In genomic region chr7:45400680-45401079, GRCh38 we compare ENCODE assay signal across 28 cellular contexts.
A peak's percentile ranks its signal among the peaks of the same experiment; 100 is the strongest.
DNase-seq lines count a peak whose midpoint lies in the region; ATAC-seq, FAIRE-seq and TF ChIP-seq lines count a peak whose summit lies in the region.
"Had no signal": no experiment of that assay in that cellular context is flagged by ENCODE, and none has a peak within 500 bp of the region (broad histone marks: within the 10 kb centered on the region; RNA-seq: fewer than 3 reads in every experiment).

No MANE protein-coding gene starts in this region.

- TF ChIP-seq CTCF in Panc1 (IDR thresholded peaks at IDR 0.05) = no peak
- TF ChIP-seq CTCF in right atrium auricular region (IDR thresholded peaks at IDR 0.05) = no peak

- H3K36me3 ChIP-seq in Panc1 (ENCODE audit: control insufficient read depth, insufficient read depth, low read length) (no peaks in the 10 kb centered on the region), right atrium auricular region (no peaks in the 10 kb centered on the region)
- H3K36me3 ChIP-seq: adrenal gland, heart left ventricle, neutrophil, tibial artery had no signal

- POLR2A ChIA-PET in Panc1 (lab: Charles Lee) = interaction anchor here (0.6 kb wide), 1 partner anchor 1649 kb away, joined by 7 read pairs; no protein-coding TSS in a partner anchor

- ATAC-seq in Panc1 = peak; percentile 30; the same call in 1 of the 2 replicates
- ATAC-seq: activated CD8-positive, alpha-beta T cell treated with anti-CD3 and anti-CD28 coated beads, Interleukin-2, amount 10 ng/mL, durations not matched to agents 7 days and 5 days; activated T-helper 17 cell treated with anti-CD3 and anti-CD28 coated beads, Interleukin-2, amount 50 U/mL, for 72 hours; body of pancreas; heart left ventricle had no signal

- H3K27ac ChIP-seq in Panc1 (ENCODE audit: low read length) (no peak overlapping the region), right atrium auricular region (no peak overlapping the region)
- H3K27ac ChIP-seq: 22Rv1, adrenal gland, body of pancreas, heart left ventricle, HL-60, neutrophil, tibial artery had no signal

- H3K4me3 ChIP-seq in Panc1 (ENCODE audit: low read depth in 2 of 2, low read length in 2 of 2) (no peak overlapping the region), right atrium auricular region (no peak overlapping the region)
- H3K4me3 ChIP-seq: adrenal gland, body of pancreas, heart left ventricle, tibial artery had no signal

- H3K4me1 ChIP-seq in Panc1 (ENCODE audit: control insufficient read depth, insufficient read depth, low read length) (no peaks in the 10 kb centered on the region), right atrium auricular region (no peaks in the 10 kb centered on the region)
- H3K4me1 ChIP-seq: adrenal gland, body of pancreas, heart left ventricle, tibial artery had no signal

- H3K27me3 ChIP-seq in Panc1 (ENCODE audit: control insufficient read depth, insufficient read depth, low read length) (no peaks in the 10 kb centered on the region), right atrium auricular region (no peaks in the 10 kb centered on the region)
- H3K27me3 ChIP-seq: adrenal gland, body of pancreas, neutrophil, tibial artery had no signal

- FAIRE-seq in urothelium cell line (lab: Jason Lieb, UNC) = peak; percentile 99
- FAIRE-seq: GM18507, H54, keratinocyte had no signal

- intact Hi-C loops in Panc1 (cut with micrococcal nuclease; ENCODE audit: unreplicated experiment) = no loop called here

- CTCF ChIA-PET in Panc1 (lab: Charles Lee) = no interaction called here

- in situ Hi-C loops in Panc1 (cut with HindIII; ENCODE audit: low pct_unique_long_range_greater_than_20kb, low sequenced_read_pairs) = no loop called here

- no peaks in the 10 kb centered on the region for H3K9me3 ChIP-seq in Panc1 (ENCODE audit: control insufficient read depth, insufficient read depth, low read depth, low read length)
- H3K9me3 ChIP-seq in right atrium auricular region = peaks cover 0 to 12% of the 10 kb centered on the region in 2 donors
- H3K9me3 ChIP-seq: adrenal gland, neutrophil, tibial artery had no signal

- DNase-seq in DMS53 (lab: John Stamatoyannopoulos, UW) (peak; percentile 25), DMS53 treated with DMSO at 0.1 percent for 48 hours (lab: John Stamatoyannopoulos, UW; ENCODE audit: unreplicated experiment) (no peak), NCI-H146 treated with DMSO at 0.1 percent for 48 hours (lab: John Stamatoyannopoulos, UW; ENCODE audit: unreplicated experiment) (peak; percentile 44), Panc1 (ENCODE audit: low read depth, low spot score) (no peak), urothelium cell line (ENCODE audit: low spot score) (no peak), right atrium auricular region (ENCODE audit: low spot score) (no peak), medulla oblongata (ENCODE audit: extremely low spot score) (no peak), NCI-H2171 (lab: John Stamatoyannopoulos, UW) (no peak)
- DNase-seq: activated CD8-positive, alpha-beta T cell treated with anti-CD3 and anti-CD28 coated beads, Interleukin-2, amount 10 ng/mL, durations not matched to agents 7 days and 5 days; activated naive CD4-positive, alpha-beta T cell treated with anti-CD3 and anti-CD28 coated beads, Interleukin-2, amount 10 ng/mL, durations not matched to agents 7 days and 5 days; adrenal gland; body of pancreas; Calu3; endodermal cell; heart left ventricle; midbrain; naive B cell; NCI-H1694 treated with DMSO at 0.1 percent for 48 hours; NCI-H526 treated with DMSO at 0.1 percent for 48 hours; stimulated activated CD4-positive, alpha-beta T cell treated with anti-CD3 and anti-CD28 coated beads, Interleukin-4, amount 100 ng/mL, for 1 hour; tibial artery had no signal

- no TSS peak for BruUV-seq in Panc1 (replicated peaks; lab: Mats Ljungman, UMichigan)

Comparison
In these comparisons a context has a peak if more than half of its experiments do, and no peak if none do; other contexts are left out.
1. DNase-seq: peak in DMS53 (single experiment) and NCI-H146 treated with DMSO at 0.1 percent for 48 hours (single experiment); none in DMS53 treated with DMSO at 0.1 percent for 48 hours (single experiment), Panc1 (single experiment), urothelium cell line (single experiment), right atrium auricular region (single experiment), medulla oblongata (single experiment) and NCI-H2171 (single experiment).